2 cellular contexts compared by ENCODE assay signal in genomic region chr2:45591073-45591472, GRCh38.
TF ChIP-seq lines count a peak whose summit lies in the region.

No MANE protein-coding gene starts in this region.

TF ChIP-seq in IMR-90, 13 proteins besides CTCF, POLR2A, EP300 and RAD21 (continued from another document):
- TF ChIP-seq NFE2L2 (IDR thresholded peaks at IDR 0.05; ENCODE audit: low read depth, low read length) (no peak), RCOR1 (IDR thresholded peaks at IDR 0.05; ENCODE audit: insufficient replicate concordance, low read length) (no peak), RFX5 (IDR thresholded peaks at IDR 0.05; ENCODE audit: low read depth, low read length) (no peak), ELK1 (IDR thresholded peaks at IDR 0.05; ENCODE audit: borderline replicate concordance, low read depth, low read length) (no peak), MXI1 (IDR thresholded peaks at IDR 0.05; ENCODE audit: borderline replicate concordance, low read depth, low read length) (no peak), CEBPB (IDR thresholded peaks at IDR 0.05; ENCODE audit: low read depth, low read length) (no peak), FOS (IDR thresholded peaks at IDR 0.05; ENCODE audit: low read depth, low read length) (no peak), MAFK (IDR thresholded peaks at IDR 0.05; ENCODE audit: low read depth, low read length) (no peak), CHD1 (IDR thresholded peaks at IDR 0.05; ENCODE audit: low read depth, low read length) (no peak), BHLHE40 (IDR thresholded peaks at IDR 0.05; ENCODE audit: low read depth, low read length) (no peak), MAZ (IDR thresholded peaks at IDR 0.05; ENCODE audit: borderline replicate concordance, low read depth, low read length) (no peak), USF2 (IDR thresholded peaks at IDR 0.05; ENCODE audit: low read depth, low read length) (no peak)

TF ChIP-seq in WTC11, 78 proteins besides CTCF, POLR2A, EP300 and RAD21 (continued from another document):
- TF ChIP-seq ZNF425 (CRISPR knock-in tag; conservative IDR thresholded peaks at IDR 0.05) (no peak), NFE2L1 (CRISPR knock-in tag; IDR thresholded peaks at IDR 0.05) (no peak), ZNF138 (CRISPR knock-in tag; conservative IDR thresholded peaks at IDR 0.05) (no peak), FOXJ3 (CRISPR knock-in tag; IDR thresholded peaks at IDR 0.05; ENCODE audit: borderline replicate concordance) (no peak), MLX (CRISPR knock-in tag; IDR thresholded peaks at IDR 0.05) (no peak), ATF3 (CRISPR knock-in tag; conservative IDR thresholded peaks at IDR 0.05) (no peak), ZNF263 (CRISPR knock-in tag; IDR thresholded peaks at IDR 0.05; ENCODE audit: low read depth) (no peak), ZNF121 (CRISPR knock-in tag; IDR thresholded peaks at IDR 0.05) (no peak), ATF6 (CRISPR knock-in tag; IDR thresholded peaks at IDR 0.05) (no peak), ZBTB43 (CRISPR knock-in tag; IDR thresholded peaks at IDR 0.05) (no peak), ZNF532 (CRISPR knock-in tag; IDR thresholded peaks at IDR 0.05; ENCODE audit: borderline replicate concordance) (no peak), RELA (CRISPR knock-in tag; IDR thresholded peaks at IDR 0.05; ENCODE audit: borderline replicate concordance) (no peak), JAZF1 (CRISPR knock-in tag; IDR thresholded peaks at IDR 0.05) (no peak), NFATC4 (CRISPR knock-in tag; IDR thresholded peaks at IDR 0.05) (no peak), NFYB (CRISPR knock-in tag; conservative IDR thresholded peaks at IDR 0.05; ENCODE audit: low read depth) (no peak), ZNF416 (CRISPR knock-in tag; IDR thresholded peaks at IDR 0.05) (no peak), CBFB (CRISPR knock-in tag; IDR thresholded peaks at IDR 0.05; ENCODE audit: low read depth) (no peak)
